In the genomic region with DNA sequence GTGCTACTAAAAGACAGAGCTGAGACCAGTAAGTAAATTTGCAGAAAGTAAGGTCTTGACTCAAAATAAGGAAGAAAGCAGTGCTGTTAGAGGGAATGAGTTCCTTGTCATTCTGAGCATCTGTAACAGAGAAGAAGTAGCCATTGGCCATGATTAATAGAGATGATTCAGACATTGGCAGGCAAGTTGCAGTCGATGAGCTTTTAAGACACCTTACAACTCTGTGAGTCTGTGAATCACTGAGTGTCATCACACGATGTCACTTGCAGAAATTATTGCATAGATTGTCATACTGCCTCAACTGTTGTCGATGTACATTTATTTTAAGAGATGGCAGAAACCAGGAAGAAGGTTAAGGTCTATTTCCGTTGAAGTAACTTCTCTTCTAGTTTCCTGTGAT, we compare ENCODE assay signal across 1 cellular context.
TF ChIP-seq lines count a peak whose summit lies in the region.

No MANE protein-coding gene starts in this region.

TF ChIP-seq in GM23338, 12 proteins besides CTCF, POLR2A, EP300 and RAD21 (continued from another document):
- TF ChIP-seq, protein P1, sequence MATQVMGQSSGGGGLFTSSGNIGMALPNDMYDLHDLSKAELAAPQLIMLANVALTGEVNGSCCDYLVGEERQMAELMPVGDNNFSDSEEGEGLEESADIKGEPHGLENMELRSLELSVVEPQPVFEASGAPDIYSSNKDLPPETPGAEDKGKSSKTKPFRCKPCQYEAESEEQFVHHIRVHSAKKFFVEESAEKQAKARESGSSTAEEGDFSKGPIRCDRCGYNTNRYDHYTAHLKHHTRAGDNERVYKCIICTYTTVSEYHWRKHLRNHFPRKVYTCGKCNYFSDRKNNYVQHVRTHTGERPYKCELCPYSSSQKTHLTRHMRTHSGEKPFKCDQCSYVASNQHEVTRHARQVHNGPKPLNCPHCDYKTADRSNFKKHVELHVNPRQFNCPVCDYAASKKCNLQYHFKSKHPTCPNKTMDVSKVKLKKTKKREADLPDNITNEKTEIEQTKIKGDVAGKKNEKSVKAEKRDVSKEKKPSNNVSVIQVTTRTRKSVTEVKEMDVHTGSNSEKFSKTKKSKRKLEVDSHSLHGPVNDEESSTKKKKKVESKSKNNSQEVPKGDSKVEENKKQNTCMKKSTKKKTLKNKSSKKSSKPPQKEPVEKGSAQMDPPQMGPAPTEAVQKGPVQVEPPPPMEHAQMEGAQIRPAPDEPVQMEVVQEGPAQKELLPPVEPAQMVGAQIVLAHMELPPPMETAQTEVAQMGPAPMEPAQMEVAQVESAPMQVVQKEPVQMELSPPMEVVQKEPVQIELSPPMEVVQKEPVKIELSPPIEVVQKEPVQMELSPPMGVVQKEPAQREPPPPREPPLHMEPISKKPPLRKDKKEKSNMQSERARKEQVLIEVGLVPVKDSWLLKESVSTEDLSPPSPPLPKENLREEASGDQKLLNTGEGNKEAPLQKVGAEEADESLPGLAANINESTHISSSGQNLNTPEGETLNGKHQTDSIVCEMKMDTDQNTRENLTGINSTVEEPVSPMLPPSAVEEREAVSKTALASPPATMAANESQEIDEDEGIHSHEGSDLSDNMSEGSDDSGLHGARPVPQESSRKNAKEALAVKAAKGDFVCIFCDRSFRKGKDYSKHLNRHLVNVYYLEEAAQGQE (IDR thresholded peaks at IDR 0.05; ENCODE audit: unreplicated experiment) = no peak
- TF ChIP-seq EZH2phosphoT487 (IDR thresholded peaks at IDR 0.05; ENCODE audit: unreplicated experiment) (no peak), NANOG (IDR thresholded peaks at IDR 0.05; ENCODE audit: borderline replicate concordance) (no peak), STAT1 (IDR thresholded peaks at IDR 0.05; ENCODE audit: unreplicated experiment) (no peak), EZH2 (IDR thresholded peaks at IDR 0.05; ENCODE audit: low read depth, unreplicated experiment) (no peak), ZNF331 (CRISPR knock-in tag; IDR thresholded peaks at IDR 0.05; ENCODE audit: low read depth) (no peak), ETS1 (IDR thresholded peaks at IDR 0.05) (no peak)
TF ChIP-seq in GM23338: peak in this region for 0.
